Comparison of ENCODE assay signal across 1 cellular context in genomic region chr4:39808231-39808749, GRCh38.
TF ChIP-seq lines count a peak whose summit lies in the region.

No MANE protein-coding gene starts in this region.

TF ChIP-seq in GM12878, 131 proteins besides CTCF, POLR2A, EP300 and RAD21 (continued from another document):
- TF ChIP-seq, protein P1, sequence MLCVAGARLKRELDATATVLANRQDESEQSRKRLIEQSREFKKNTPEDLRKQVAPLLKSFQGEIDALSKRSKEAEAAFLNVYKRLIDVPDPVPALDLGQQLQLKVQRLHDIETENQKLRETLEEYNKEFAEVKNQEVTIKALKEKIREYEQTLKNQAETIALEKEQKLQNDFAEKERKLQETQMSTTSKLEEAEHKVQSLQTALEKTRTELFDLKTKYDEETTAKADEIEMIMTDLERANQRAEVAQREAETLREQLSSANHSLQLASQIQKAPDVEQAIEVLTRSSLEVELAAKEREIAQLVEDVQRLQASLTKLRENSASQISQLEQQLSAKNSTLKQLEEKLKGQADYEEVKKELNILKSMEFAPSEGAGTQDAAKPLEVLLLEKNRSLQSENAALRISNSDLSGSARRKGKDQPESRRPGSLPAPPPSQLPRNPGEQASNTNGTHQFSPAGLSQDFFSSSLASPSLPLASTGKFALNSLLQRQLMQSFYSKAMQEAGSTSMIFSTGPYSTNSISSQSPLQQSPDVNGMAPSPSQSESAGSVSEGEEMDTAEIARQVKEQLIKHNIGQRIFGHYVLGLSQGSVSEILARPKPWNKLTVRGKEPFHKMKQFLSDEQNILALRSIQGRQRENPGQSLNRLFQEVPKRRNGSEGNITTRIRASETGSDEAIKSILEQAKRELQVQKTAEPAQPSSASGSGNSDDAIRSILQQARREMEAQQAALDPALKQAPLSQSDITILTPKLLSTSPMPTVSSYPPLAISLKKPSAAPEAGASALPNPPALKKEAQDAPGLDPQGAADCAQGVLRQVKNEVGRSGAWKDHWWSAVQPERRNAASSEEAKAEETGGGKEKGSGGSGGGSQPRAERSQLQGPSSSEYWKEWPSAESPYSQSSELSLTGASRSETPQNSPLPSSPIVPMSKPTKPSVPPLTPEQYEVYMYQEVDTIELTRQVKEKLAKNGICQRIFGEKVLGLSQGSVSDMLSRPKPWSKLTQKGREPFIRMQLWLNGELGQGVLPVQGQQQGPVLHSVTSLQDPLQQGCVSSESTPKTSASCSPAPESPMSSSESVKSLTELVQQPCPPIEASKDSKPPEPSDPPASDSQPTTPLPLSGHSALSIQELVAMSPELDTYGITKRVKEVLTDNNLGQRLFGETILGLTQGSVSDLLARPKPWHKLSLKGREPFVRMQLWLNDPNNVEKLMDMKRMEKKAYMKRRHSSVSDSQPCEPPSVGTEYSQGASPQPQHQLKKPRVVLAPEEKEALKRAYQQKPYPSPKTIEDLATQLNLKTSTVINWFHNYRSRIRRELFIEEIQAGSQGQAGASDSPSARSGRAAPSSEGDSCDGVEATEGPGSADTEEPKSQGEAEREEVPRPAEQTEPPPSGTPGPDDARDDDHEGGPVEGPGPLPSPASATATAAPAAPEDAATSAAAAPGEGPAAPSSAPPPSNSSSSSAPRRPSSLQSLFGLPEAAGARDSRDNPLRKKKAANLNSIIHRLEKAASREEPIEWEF (IDR thresholded peaks at IDR 0.05; ENCODE audit: insufficient replicate concordance, low read depth, low read length): no peak
- TF ChIP-seq JUND (IDR thresholded peaks at IDR 0.05; ENCODE audit: low read depth, low read length): no peak
- no peak for TF ChIP-seq ASH2L (IDR thresholded peaks at IDR 0.05; ENCODE audit: borderline replicate concordance, low read depth)
- TF ChIP-seq NRF1 (conservative IDR thresholded peaks at IDR 0.05; ENCODE audit: low read depth, low read length): no peak
- TF ChIP-seq POLR2AphosphoS2 (IDR thresholded peaks at IDR 0.05; ENCODE audit: low read depth, low read length): no peak
- no peak for TF ChIP-seq RCOR1 (conservative IDR thresholded peaks at IDR 0.05; ENCODE audit: low read depth, low read length)
- TF ChIP-seq BRCA1 (IDR thresholded peaks at IDR 0.05; ENCODE audit: low read depth, low read length): no peak
- no peak for TF ChIP-seq IRF3 (IDR thresholded peaks at IDR 0.05)
- TF ChIP-seq CHD4 (IDR thresholded peaks at IDR 0.05): no peak
- no peak for TF ChIP-seq NFIC (IDR thresholded peaks at IDR 0.05; ENCODE audit: low read depth, low read length)
- TF ChIP-seq POU2F2 (IDR thresholded peaks at IDR 0.05; ENCODE audit: borderline replicate concordance, low read depth, low read length): no peak
- TF ChIP-seq PBX3 (IDR thresholded peaks at IDR 0.05; ENCODE audit: insufficient replicate concordance, low read depth, low read length): no peak
- TF ChIP-seq KLF5 (IDR thresholded peaks at IDR 0.05; ENCODE audit: partially characterized antibody): no peak
- TF ChIP-seq ZNF207 (IDR thresholded peaks at IDR 0.05; ENCODE audit: borderline replicate concordance): no peak
- no peak for TF ChIP-seq TAF1 (IDR thresholded peaks at IDR 0.05; ENCODE audit: borderline replicate concordance, low read depth, low read length)
